Comparison of ENCODE assay signal across 32 cellular contexts in genomic region chr1:165873481-165873880, GRCh38.
"Had no signal": no experiment of that assay in that cellular context is flagged by ENCODE, and none has a peak within 500 bp of the region (broad histone marks: within the 10 kb centered on the region; RNA-seq: fewer than 3 reads in every experiment).

No MANE protein-coding gene starts in this region.

- H3K36me3 ChIP-seq: brain microvascular endothelial cell, heart left ventricle, right atrium auricular region, thoracic aorta, uterus had no signal

- H3K9me3 ChIP-seq: right atrium auricular region, thoracic aorta, uterus had no signal

- H3K4me3 ChIP-seq: coronary artery, heart left ventricle, neural progenitor cell, right atrium auricular region, thoracic aorta, uterus had no signal

- DNase-seq: activated CD4-positive, alpha-beta memory T cell treated with anti-CD3 and anti-CD28 coated beads for 36 hours; activated CD4-positive, alpha-beta T cell treated with anti-CD3 and anti-CD28 coated beads, Interleukin-2, amount 10 ng/mL, durations not matched to agents 24 days and 14 days; activated CD4-positive, CD25-positive, alpha-beta regulatory T cell treated with anti-CD3 and anti-CD28 coated beads, Interleukin-2, amount 50 U/mL, for 72 hours; activated CD8-positive, alpha-beta memory T cell treated with anti-CD3 and anti-CD28 coated beads, Interleukin-2, amount 50 U/mL, for 4 hours; activated gamma-delta T cell; activated naive CD4-positive, alpha-beta T cell treated with anti-CD3 and anti-CD28 coated beads, Interleukin-2, amount 10 ng/mL, durations not matched to agents 7 days and 5 days; activated naive CD8-positive, alpha-beta T cell treated with anti-CD3 and anti-CD28 coated beads, Interleukin-2, amount 10 ng/mL, durations not matched to agents 7 days and 5 days; activated T-cell treated with anti-CD3 and anti-CD28 coated beads, Interleukin-2, amount 50 U/mL, for 1 hour; brain microvascular endothelial cell; effector memory CD8-positive, alpha-beta T cell; foreskin fibroblast; heart left ventricle; hypothalamus; midbrain; naive thymus-derived CD4-positive, alpha-beta T cell; stimulated activated CD4-positive, alpha-beta T cell treated with anti-CD3 and anti-CD28 coated beads, Interleukin-15, amount 100 ng/mL, for 24 hours; stimulated activated CD4-positive, alpha-beta T cell treated with anti-CD3 and anti-CD28 coated beads, Interleukin-2, amount 100 ng/mL, for 24 hours; stimulated activated naive CD4-positive, alpha-beta T cell treated with Interleukin-2 at 50 U/mL for 16 hours; T-helper 9 cell; trophoblast cell; uterus; WERI-Rb-1 had no signal

- FAIRE-seq: astrocyte, TTC549 had no signal

- H3K4me3 Mint-ChIP-seq: activated CD4-positive, alpha-beta memory T cell treated with anti-CD3 and anti-CD28 coated beads for 36 hours; activated CD4-positive, alpha-beta T cell treated with anti-CD3 and anti-CD28 coated beads, Interleukin-2, amount 10 ng/mL, durations not matched to agents 24 days and 14 days; activated naive CD4-positive, alpha-beta T cell treated with anti-CD3 and anti-CD28 coated beads, Interleukin-2, amount 10 ng/mL, durations not matched to agents 7 days and 5 days; activated naive CD8-positive, alpha-beta T cell treated with anti-CD3 and anti-CD28 coated beads, Interleukin-2, amount 10 ng/mL, durations not matched to agents 7 days and 5 days; effector memory CD8-positive, alpha-beta T cell; memory B cell; neural progenitor cell; T-helper 1 cell treated with Interleukin-12 subunit alpha and Interleukin-12 subunit beta and Interleukin-4 antibody, amounts not matched to agents 30 μg/mL and 1 μg/mL, for 36 hours had no signal

- H3K9ac ChIP-seq: neural progenitor cell had no signal

- H3K27ac ChIP-seq: brain microvascular endothelial cell, coronary artery, heart left ventricle, neural progenitor cell, right atrium auricular region, thoracic aorta, uterus, WERI-Rb-1 had no signal

- H3K9me3 Mint-ChIP-seq: activated CD4-positive, alpha-beta memory T cell treated with anti-CD3 and anti-CD28 coated beads for 36 hours; activated CD4-positive, alpha-beta T cell treated with anti-CD3 and anti-CD28 coated beads, Interleukin-2, amount 10 ng/mL, durations not matched to agents 24 days and 14 days; effector memory CD8-positive, alpha-beta T cell had no signal

- ATAC-seq: effector memory CD8-positive, alpha-beta T cell; esophagus mucosa; heart left ventricle; naive thymus-derived CD4-positive, alpha-beta T cell had no signal

- H3K27ac Mint-ChIP-seq: activated CD4-positive, alpha-beta memory T cell treated with anti-CD3 and anti-CD28 coated beads for 36 hours; activated CD4-positive, alpha-beta T cell treated with anti-CD3 and anti-CD28 coated beads, Interleukin-2, amount 10 ng/mL, durations not matched to agents 24 days and 14 days; activated naive CD4-positive, alpha-beta T cell treated with anti-CD3 and anti-CD28 coated beads, Interleukin-2, amount 10 ng/mL, durations not matched to agents 7 days and 5 days; activated naive CD8-positive, alpha-beta T cell treated with anti-CD3 and anti-CD28 coated beads, Interleukin-2, amount 10 ng/mL, durations not matched to agents 7 days and 5 days; activated T-helper 1 cell treated with anti-CD3 and anti-CD28 coated beads, Interleukin-12 subunit alpha, Interleukin-12 subunit beta, Interleukin-2, Interleukin-4 antibody, amounts not matched to agents 30 ng/mL and 10 ng/mL and 1 ng/mL, durations not matched to agents 14 hours and 24 hours and 36 hours; effector memory CD8-positive, alpha-beta T cell; memory B cell; neural progenitor cell; T-helper 1 cell treated with Interleukin-12 subunit alpha and Interleukin-12 subunit beta and Interleukin-4 antibody, amounts not matched to agents 30 μg/mL and 1 μg/mL, for 36 hours had no signal

- H3K27me3 Mint-ChIP-seq: activated CD4-positive, alpha-beta memory T cell treated with anti-CD3 and anti-CD28 coated beads for 36 hours; activated CD4-positive, alpha-beta T cell treated with anti-CD3 and anti-CD28 coated beads, Interleukin-2, amount 10 ng/mL, durations not matched to agents 24 days and 14 days; effector memory CD8-positive, alpha-beta T cell; memory B cell had no signal

- H3K4me2 ChIP-seq: neural progenitor cell had no signal

- H3K4me1 ChIP-seq: right atrium auricular region, uterus had no signal

- H2AFZ ChIP-seq: neural progenitor cell had no signal

- H3K27me3 ChIP-seq: brain microvascular endothelial cell, heart left ventricle, neural progenitor cell, right atrium auricular region, uterus had no signal
